In genomic region chr5:67447732-67448131, GRCh38 we compare ENCODE assay signal across 21 cellular contexts.
"Had no signal": no experiment of that assay in that cellular context is flagged by ENCODE, and none has a peak within 500 bp of the region (broad histone marks: within the 10 kb centered on the region; RNA-seq: fewer than 3 reads in every experiment).

No MANE protein-coding gene starts in this region.

- H3K9me3 ChIP-seq: MG63, SK-N-SH had no signal

- H3K4me2 ChIP-seq: SK-N-SH had no signal

- H3K27me3 ChIP-seq: MG63 had no signal

- ATAC-seq: Panc1, PC-3 had no signal

- H3K4me3 ChIP-seq: MG63 had no signal

- H3K27ac ChIP-seq: RWPE1 had no signal

- H3K9ac ChIP-seq: SK-N-SH had no signal

- H3K36me3 ChIP-seq: MG63 had no signal

- DNase-seq: Karpas-422, KG1, MG63, NCI-H1092, NCI-H1105 treated with DMSO at 0.1 percent for 48 hours, NCI-H1417 treated with DMSO at 0.1 percent for 48 hours, NCI-H146, NCI-H1694 treated with DMSO at 0.1 percent for 48 hours, NCI-H1930, NCI-H2081, NCI-H2107, NCI-H2227 treated with DMSO at 0.1 percent for 48 hours, NCI-H524, NCI-H526 treated with DMSO at 0.1 percent for 48 hours, NCI-H748 treated with DMSO at 0.1 percent for 48 hours, PC-3, SHP77, SK-N-SH, SW 1271 had no signal
